22 cellular contexts compared by ENCODE assay signal in the genomic region with DNA sequence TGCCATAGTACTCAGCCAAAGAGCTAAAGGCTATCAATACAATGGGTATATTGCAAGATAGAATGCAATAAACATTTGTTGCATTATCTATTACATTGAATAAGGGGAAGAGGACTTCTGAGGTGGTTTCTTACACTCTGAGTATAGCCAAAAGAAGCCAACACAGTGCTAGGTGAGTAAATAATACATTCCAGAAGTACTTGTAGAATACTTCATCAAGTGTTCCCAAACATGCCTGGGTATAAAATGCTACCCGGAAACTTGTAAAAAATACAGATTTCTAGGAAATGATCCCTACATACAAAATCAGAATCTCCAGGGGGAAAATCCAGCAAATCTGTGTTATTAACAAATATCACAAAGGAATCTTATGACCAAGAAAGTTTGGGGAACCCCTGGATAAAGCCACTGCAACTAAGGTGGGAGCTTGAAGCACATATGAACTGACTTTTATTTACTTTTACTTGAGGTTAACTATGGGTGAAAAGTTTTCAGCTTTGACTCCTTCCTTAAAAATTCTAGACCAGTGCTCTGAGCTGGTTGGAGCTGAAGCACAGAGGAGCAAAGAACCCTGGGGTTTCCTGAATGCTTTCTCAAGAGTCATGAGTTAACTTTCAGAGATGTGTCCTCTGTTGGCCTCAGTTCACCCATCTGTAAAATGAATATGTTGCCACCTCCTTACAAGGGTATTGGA.
"Had no signal": no experiment of that assay in that cellular context is flagged by ENCODE, and none has a peak within 500 bp of the region (broad histone marks: within the 10 kb centered on the region; RNA-seq: fewer than 3 reads in every experiment).

No MANE protein-coding gene starts in this region.

- H3K27me3 ChIP-seq: dorsolateral prefrontal cortex, esophagus muscularis mucosa, esophagus squamous epithelium, foreskin keratinocyte, gastrocnemius medialis, gastroesophageal sphincter, heart left ventricle had no signal

- DNase-seq: cortex of kidney; dermis blood vessel endothelial cell; dorsolateral prefrontal cortex; effector CD4-positive, alpha-beta T cell; effector CD8-positive, alpha-beta T cell; effector memory CD4-positive, alpha-beta T cell; effector memory CD8-positive, alpha-beta T cell; endodermal cell; erythroblast; esophagus squamous epithelium; foreskin fibroblast; foreskin keratinocyte; foreskin melanocyte; gastrocnemius medialis; glutamatergic neuron; head of caudate nucleus; heart left ventricle had no signal

- H3K4me1 ChIP-seq: esophagus muscularis mucosa, esophagus squamous epithelium, foreskin keratinocyte, gastrocnemius medialis, gastroesophageal sphincter, heart left ventricle had no signal

- H3K4me3 ChIP-seq: coronary artery, dorsolateral prefrontal cortex, esophagus muscularis mucosa, esophagus squamous epithelium, gastrocnemius medialis, gastroesophageal sphincter, heart left ventricle had no signal

- ATAC-seq: effector memory CD8-positive, alpha-beta T cell; esophagus mucosa; foreskin keratinocyte; gastrocnemius medialis; gastroesophageal sphincter; heart left ventricle had no signal

- H3K27ac ChIP-seq: coronary artery, dorsolateral prefrontal cortex, epithelial cell of prostate, esophagus muscularis mucosa, esophagus squamous epithelium, foreskin keratinocyte, gastrocnemius medialis, gastroesophageal sphincter, heart left ventricle had no signal

- H3K9me3 ChIP-seq: esophagus muscularis mucosa, esophagus squamous epithelium, gastrocnemius medialis, gastroesophageal sphincter, heart left ventricle had no signal

- H3K36me3 ChIP-seq: esophagus muscularis mucosa, esophagus squamous epithelium, gastrocnemius medialis, gastroesophageal sphincter, heart left ventricle had no signal
